In genomic region chr1:107450899-107451664, GRCh38 we compare ENCODE assay signal across 14 cellular contexts.
DNase-seq lines count a peak whose midpoint lies in the region; ATAC-seq and TF ChIP-seq lines count a peak whose summit lies in the region.
"Had no signal": no experiment of that assay in that cellular context is flagged by ENCODE, and none has a peak within 500 bp of the region (broad histone marks: within the 10 kb centered on the region; RNA-seq: fewer than 3 reads in every experiment).

No MANE protein-coding gene starts in this region.

- no peak for DNase-seq in COLO829 (ENCODE audit: low spot score)
- DNase-seq in NK-92 (lab: John Stamatoyannopoulos, UW; ENCODE audit: unreplicated experiment) = no peak
- DNase-seq in lower lobe of right lung = no peak
- DNase-seq: activated CD4-positive, alpha-beta memory T cell treated with anti-CD3 and anti-CD28 coated beads, Interleukin-2, amount 10 ng/mL, durations not matched to agents 7 days and 5 days; foreskin melanocyte; GDM1; KBM-7; stimulated activated CD4-positive, alpha-beta T cell treated with anti-CD3 and anti-CD28 coated beads, Interleukin-2, amount 100 ng/mL, for 24 hours had no signal

- no peaks in the 10 kb centered on the region for H3K9me3 ChIP-seq in lower lobe of right lung
- H3K9me3 ChIP-seq: vagina had no signal

- H3K9me3 Mint-ChIP-seq in stimulated activated memory B cell treated with anti-CD40 and anti-IgM and Interleukin-4, amounts not matched to agents 10 μg/mL and 1 μg/mL and 100 μg/mL, for 72 hours = no peaks in the 10 kb centered on the region
- H3K9me3 Mint-ChIP-seq: activated CD4-positive, alpha-beta memory T cell treated with anti-CD3 and anti-CD28 coated beads, Interleukin-2, amount 10 ng/mL, durations not matched to agents 7 days and 5 days had no signal

- H3K4me3 Mint-ChIP-seq in stimulated activated memory B cell treated with anti-CD40 and anti-IgM and Interleukin-4, amounts not matched to agents 10 μg/mL and 1 μg/mL and 100 μg/mL, for 72 hours = peak overlapping the region; percentile 91
- H3K4me3 Mint-ChIP-seq: activated CD4-positive, alpha-beta memory T cell treated with anti-CD3 and anti-CD28 coated beads, Interleukin-2, amount 10 ng/mL, durations not matched to agents 7 days and 5 days; brain had no signal

- H3K27me3 Mint-ChIP-seq in stimulated activated memory B cell treated with anti-CD40 and anti-IgM and Interleukin-4, amounts not matched to agents 10 μg/mL and 1 μg/mL and 100 μg/mL, for 72 hours = no peaks in the 10 kb centered on the region
- H3K27me3 Mint-ChIP-seq: activated CD4-positive, alpha-beta memory T cell treated with anti-CD3 and anti-CD28 coated beads, Interleukin-2, amount 10 ng/mL, durations not matched to agents 7 days and 5 days had no signal

- H3K27me3 ChIP-seq in lower lobe of right lung (ENCODE audit: low read depth) = no peaks in the 10 kb centered on the region
- H3K27me3 ChIP-seq: vagina had no signal

- H3K36me3 ChIP-seq in lower lobe of right lung = no peaks in the 10 kb centered on the region
- H3K36me3 ChIP-seq: vagina had no signal

- H3K27ac ChIP-seq in lower lobe of right lung = no peak overlapping the region
- H3K27ac ChIP-seq: vagina had no signal

- H3K4me1 Mint-ChIP-seq in stimulated activated memory B cell treated with anti-CD40 and anti-IgM and Interleukin-4, amounts not matched to agents 10 μg/mL and 1 μg/mL and 100 μg/mL, for 72 hours = peaks cover 61% of the 10 kb centered on the region
- H3K4me1 Mint-ChIP-seq: activated CD4-positive, alpha-beta memory T cell treated with anti-CD3 and anti-CD28 coated beads, Interleukin-2, amount 10 ng/mL, durations not matched to agents 7 days and 5 days had no signal

- no peaks in the 10 kb centered on the region for H3K4me1 ChIP-seq in lower lobe of right lung
- H3K4me1 ChIP-seq: vagina had no signal

- ATAC-seq in HG02763 (IDR thresholded peaks at IDR 0.05; ENCODE audit: unreplicated experiment) (peak; percentile 71), HG03575 (IDR thresholded peaks at IDR 0.05; ENCODE audit: extremely low read depth, insufficient number of reproducible peaks, low FRiP score, unreplicated experiment) (peak; percentile 73), lower lobe of right lung (no peak)
- ATAC-seq in stimulated activated memory B cell treated with anti-CD40 and anti-IgM and Interleukin-4, amounts not matched to agents 10 μg/mL and 1 μg/mL and 100 μg/mL, for 72 hours = peak; percentile 93

- no peak for TF ChIP-seq CTCF in lower lobe of right lung (IDR thresholded peaks at IDR 0.05)

- TF ChIP-seq POLR2A in GM19099 (IDR thresholded peaks at IDR 0.05; ENCODE audit: extremely low read depth, insufficient read length, low read depth) = peak; percentile 40

- no peak overlapping the region for H3K4me3 ChIP-seq in lower lobe of right lung
- H3K4me3 ChIP-seq: vagina had no signal

- intact Hi-C loops in lower lobe of right lung (cut with DNase I) = no loop called here

- H3K27ac Mint-ChIP-seq in stimulated activated memory B cell treated with anti-CD40 and anti-IgM and Interleukin-4, amounts not matched to agents 10 μg/mL and 1 μg/mL and 100 μg/mL, for 72 hours = peak overlapping the region; percentile 100
- H3K27ac Mint-ChIP-seq: activated CD4-positive, alpha-beta memory T cell treated with anti-CD3 and anti-CD28 coated beads, Interleukin-2, amount 10 ng/mL, durations not matched to agents 7 days and 5 days; brain had no signal

- peaks cover under 1% of the 10 kb centered on the region for H3K36me3 Mint-ChIP-seq in stimulated activated memory B cell treated with anti-CD40 and anti-IgM and Interleukin-4, amounts not matched to agents 10 μg/mL and 1 μg/mL and 100 μg/mL, for 72 hours
- H3K36me3 Mint-ChIP-seq: brain had no signal

Comparison
In these comparisons a context has a peak if more than half of its experiments do, and no peak if none do; other contexts are left out.
1. ATAC-seq: peak in HG02763 (single experiment), HG03575 (single experiment) and stimulated activated memory B cell treated with anti-CD40 and anti-IgM and Interleukin-4, amounts not matched to agents 10 μg/mL and 1 μg/mL and 100 μg/mL, for 72 hours (single experiment); none in lower lobe of right lung (0 of 2).